In the genomic region with DNA sequence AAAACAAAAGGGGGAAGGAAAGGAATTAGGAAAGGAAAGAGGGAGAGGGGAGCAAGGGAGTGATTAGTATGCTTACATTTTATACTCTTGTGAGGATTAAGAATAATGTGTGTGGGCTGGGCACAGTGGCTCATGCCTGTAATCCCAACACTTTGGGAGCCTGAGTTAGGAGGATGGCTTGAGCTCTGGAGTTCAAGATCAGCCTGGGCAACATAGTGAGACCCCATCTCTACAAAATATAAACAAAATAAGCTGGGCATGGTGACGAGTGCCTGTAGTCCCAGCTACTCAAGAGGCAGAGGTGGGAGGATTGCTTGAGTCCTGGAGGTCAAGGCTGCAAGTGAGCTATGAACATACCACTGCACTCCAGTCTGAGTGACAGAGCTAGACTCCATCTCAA, we compare ENCODE assay signal across 2 cellular contexts.
TF ChIP-seq lines count a peak whose summit lies in the region.

No MANE protein-coding gene starts in this region.

TF ChIP-seq in HepG2, 621 proteins besides CTCF, POLR2A, EP300 and RAD21:
- peak; percentile 95 for TF ChIP-seq ZNF121 (CRISPR knock-in tag; IDR thresholded peaks at IDR 0.05)
- no peak for TF ChIP-seq MLLT10 (CRISPR knock-in tag; IDR thresholded peaks at IDR 0.05)
- 0 out of 2 replicates have a peak, but pooled peaks have one; percentile 40 for TF ChIP-seq ZMYM3 (CRISPR knock-in tag; IDR thresholded peaks at IDR 0.05)

TF ChIP-seq in WTC11, 78 proteins besides CTCF, POLR2A, EP300 and RAD21:
- peak; percentile 87; the same call in 1 of the 2 replicates for TF ChIP-seq ZNF121 (CRISPR knock-in tag; IDR thresholded peaks at IDR 0.05)
- TF ChIP-seq, protein P1, sequence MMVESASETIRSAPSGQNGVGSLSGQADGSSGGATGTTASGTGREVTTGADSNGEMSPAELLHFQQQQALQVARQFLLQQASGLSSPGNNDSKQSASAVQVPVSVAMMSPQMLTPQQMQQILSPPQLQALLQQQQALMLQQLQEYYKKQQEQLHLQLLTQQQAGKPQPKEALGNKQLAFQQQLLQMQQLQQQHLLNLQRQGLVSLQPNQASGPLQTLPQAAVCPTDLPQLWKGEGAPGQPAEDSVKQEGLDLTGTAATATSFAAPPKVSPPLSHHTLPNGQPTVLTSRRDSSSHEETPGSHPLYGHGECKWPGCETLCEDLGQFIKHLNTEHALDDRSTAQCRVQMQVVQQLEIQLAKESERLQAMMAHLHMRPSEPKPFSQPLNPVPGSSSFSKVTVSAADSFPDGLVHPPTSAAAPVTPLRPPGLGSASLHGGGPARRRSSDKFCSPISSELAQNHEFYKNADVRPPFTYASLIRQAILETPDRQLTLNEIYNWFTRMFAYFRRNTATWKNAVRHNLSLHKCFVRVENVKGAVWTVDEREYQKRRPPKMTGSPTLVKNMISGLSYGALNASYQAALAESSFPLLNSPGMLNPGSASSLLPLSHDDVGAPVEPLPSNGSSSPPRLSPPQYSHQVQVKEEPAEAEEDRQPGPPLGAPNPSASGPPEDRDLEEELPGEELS (CRISPR knock-in tag; IDR thresholded peaks at IDR 0.05) = no peak
